In genomic region chr13:99829593-99830239, GRCh38 we compare ENCODE assay signal across 18 cellular contexts.
"Had no signal": no experiment of that assay in that cellular context is flagged by ENCODE, and none has a peak within 500 bp of the region (broad histone marks: within the 10 kb centered on the region; RNA-seq: fewer than 3 reads in every experiment).

No MANE protein-coding gene starts in this region.

- FAIRE-seq: keratinocyte had no signal

- DNase-seq: effector memory CD8-positive, alpha-beta T cell; esophagus squamous epithelium; foreskin fibroblast; glutamatergic neuron; immature natural killer cell; left ventricle myocardium superior; mesendoderm; naive thymus-derived CD4-positive, alpha-beta T cell; nephron progenitor cell; sigmoid colon; stimulated activated CD4-positive, alpha-beta T cell treated with anti-CD3 and anti-CD28 coated beads, Interleukin-12 subunit alpha, Interleukin-12 subunit beta, amount 100 ng/mL, for 4 hours; stimulated activated naive CD4-positive, alpha-beta T cell treated with Interleukin-2 at 50 U/mL for 16 hours; trophoblast cell had no signal

- H3K27me3 Mint-ChIP-seq: effector memory CD8-positive, alpha-beta T cell had no signal

- H3K4me1 Mint-ChIP-seq: nephron progenitor cell had no signal

- H3K27ac ChIP-seq: esophagus squamous epithelium, gastroesophageal sphincter, neutrophil, right atrium auricular region, sigmoid colon, skin epidermis had no signal

- H3K4me3 Mint-ChIP-seq: effector memory CD8-positive, alpha-beta T cell; immature natural killer cell; naive thymus-derived CD4-positive, alpha-beta T cell; nephron progenitor cell had no signal

- H3K27ac Mint-ChIP-seq: effector memory CD8-positive, alpha-beta T cell; immature natural killer cell; naive thymus-derived CD4-positive, alpha-beta T cell; nephron progenitor cell had no signal

- H3K27me3 ChIP-seq: esophagus squamous epithelium, gastroesophageal sphincter, neutrophil, right atrium auricular region, sigmoid colon had no signal

- H3K4me3 ChIP-seq: esophagus squamous epithelium, gastroesophageal sphincter, right atrium auricular region, sigmoid colon, skin epidermis had no signal

- H3K9me3 ChIP-seq: esophagus squamous epithelium, gastroesophageal sphincter, neutrophil, right atrium auricular region, sigmoid colon had no signal

- H3K9me3 Mint-ChIP-seq: effector memory CD8-positive, alpha-beta T cell; immature natural killer cell; naive thymus-derived CD4-positive, alpha-beta T cell had no signal

- ATAC-seq: effector memory CD8-positive, alpha-beta T cell; gastroesophageal sphincter; left ventricle myocardium superior; naive thymus-derived CD4-positive, alpha-beta T cell had no signal

- H3K36me3 ChIP-seq: esophagus squamous epithelium, gastroesophageal sphincter, neutrophil, right atrium auricular region, sigmoid colon had no signal

- H3K4me1 ChIP-seq: esophagus squamous epithelium, gastroesophageal sphincter, right atrium auricular region, sigmoid colon had no signal
